Comparison of ENCODE assay signal across 8 cellular contexts in genomic region chr15:69452702-69453513, GRCh38. TPM values are rescaled to one million over a fixed set of nuclear protein-coding genes. Genes with fewer than 3 reads are reported as not detected.
A peak's percentile ranks its signal among the peaks of the same experiment; 100 is the strongest.
DNase-seq lines count a peak whose midpoint lies in the region; ATAC-seq lines count a peak whose summit lies in the region.

Gene RPLP1, plus strand, starts transcription at chr15:69452818. Its CDS starts 131 bp downstream, at chr15:69452949.

- under 1% methylated on average over 77 of the region's 77 CpGs for WGBS in HUES64

- H3K36me3 ChIP-seq in HUES64 (ENCODE audit: insufficient read depth, low read length), result peaks cover 52% of the 10 kb centered on the region

- no peaks in the 10 kb centered on the region for H3K27me3 ChIP-seq in HUES64 (ENCODE audit: insufficient read depth, low read length)

- no peaks in the 10 kb centered on the region for H3K9me3 ChIP-seq in HUES64 (ENCODE audit: insufficient read depth, low read depth, low read length)

- H3K4me3 ChIP-seq in HUES64 (ENCODE audit: low read length), result peak within 1 kb of the TSS; percentile 93

- peak; percentile 97 for DNase-seq in D341Med (ENCODE audit: low spot score)
- peak; percentile 97 for DNase-seq in OCI-M1 (lab: John Stamatoyannopoulos, UW)
- DNase-seq in activated T-cell treated with anti-CD3 and anti-CD28 coated beads for 48 hours (ENCODE audit: low read depth), result peak; percentile 92
- peak; percentile 77 for DNase-seq in epithelial cell of prostate (ENCODE audit: low read depth, low spot score)
- DNase-seq in mucosa of gallbladder (ENCODE audit: low spot score), result peak; percentile 96
- DNase-seq in stimulated activated CD8-positive, alpha-beta memory T cell treated with anti-CD3 and anti-CD28 coated beads, Interleukin-4, amount 100 ng/mL, for 4 hours (ENCODE audit: low read depth in 2 of 2, low spot score in 1 of 2), result peak; percentile 88 to 91

- ATAC-seq in GM21447 (IDR thresholded peaks at IDR 0.05; ENCODE audit: unreplicated experiment), result peak; percentile 77

- peak within 1 kb of the TSS; percentile 77 for H3K27ac ChIP-seq in HUES64 (ENCODE audit: low read depth, low read length)
- H3K27ac ChIP-seq in epithelial cell of prostate, result peak within 1 kb of the TSS; percentile 87

- H3K9ac ChIP-seq in HUES64 (ENCODE audit: low read depth, low read length), result peak within 1 kb of the TSS; percentile 97

- H3K4me1 ChIP-seq in HUES64 (ENCODE audit: insufficient read depth, low read length), result peaks cover 4% of the 10 kb centered on the region; the same call in 1 of the 2 replicates

RNA-seq across cellular contexts. Expression of gene RPLP1, which starts in this region (rescaled TPM):
- polyA plus RNA-seq in HUES64 (2013, experiment 1 of 2), result 2,240 TPM
- 2,307 TPM for polyA plus RNA-seq in HUES64 (2013, experiment 2 of 2)
- 1,562 TPM for total RNA-seq in mucosa of gallbladder

Comparison
In these comparisons a context has a peak if more than half of its experiments do, and no peak if none do; other contexts are left out.
1. Peak in every context shown above with its lines: DNase-seq, ATAC-seq, H3K4me3 ChIP-seq and H3K27ac ChIP-seq.